ENCODE assay signal across 16 cellular contexts in genomic region chr3:78908236-78908635, GRCh38.
DNase-seq lines count a peak whose midpoint lies in the region; ATAC-seq and TF ChIP-seq lines count a peak whose summit lies in the region.
"Had no signal": no experiment of that assay in that cellular context is flagged by ENCODE, and none has a peak within 500 bp of the region (broad histone marks: within the 10 kb centered on the region; RNA-seq: fewer than 3 reads in every experiment).

No MANE protein-coding gene starts in this region.

- TF ChIP-seq CTCF in fibroblast of mammary gland (conservative IDR thresholded peaks at IDR 0.05; ENCODE audit: control insufficient read depth, insufficient read depth, low read depth, low read length) = no peak
- no peak for TF ChIP-seq CTCF in smooth muscle cell (IDR thresholded peaks at IDR 0.05; ENCODE audit: borderline replicate concordance, insufficient read depth, poor library complexity, severe bottlenecking)
- TF ChIP-seq CTCF in gastrocnemius medialis (IDR thresholded peaks at IDR 0.05 in 4 of 5, conservative IDR thresholded peaks at IDR 0.05 in 1 of 5) = no peak

- H3K9me3 ChIP-seq in smooth muscle cell (replicated peaks; ENCODE audit: low read depth) (no peaks in the 10 kb centered on the region), gastrocnemius medialis (no peaks in the 10 kb centered on the region)
- H3K9me3 ChIP-seq: BLaER1, Peyer's patch had no signal

- 76% methylated on average over 3 of the region's 3 CpGs for WGBS in smooth muscle cell (ENCODE audit: low lambda C conversion rate)

- peak; percentile 42 for DNase-seq in HCEC 1CT
- DNase-seq in fibroblast of mammary gland (ENCODE audit: low read depth) = peak; percentile 43
- no peak for DNase-seq in smooth muscle cell (lab: John Stamatoyannopoulos, UW; ENCODE audit: unreplicated experiment)
- DNase-seq in activated naive CD4-positive, alpha-beta T cell treated with anti-CD3 and anti-CD28 coated beads for 36 hours = no peak
- no peak for DNase-seq in activated naive CD4-positive, alpha-beta T cell (lab: John Stamatoyannopoulos, UW)
- no peak for DNase-seq in gastrocnemius medialis
- DNase-seq: CD8-positive, alpha-beta T cell; GDM1; NCI-H1048; NCI-H1436 treated with DMSO at 0.1 percent for 48 hours; NCI-H510A treated with DMSO at 0.1 percent for 48 hours; Peyer's patch; Right ventricle myocardium superior had no signal

- no peak for TF ChIP-seq POLR2A in gastrocnemius medialis (IDR thresholded peaks at IDR 0.05)

- H3K4me2 ChIP-seq in smooth muscle cell = no peak overlapping the region
- H3K4me2 ChIP-seq: BLaER1 had no signal

- H4K20me1 ChIP-seq in smooth muscle cell (ENCODE audit: low read depth) = peaks cover 17% of the 10 kb centered on the region

- H3K27ac ChIP-seq in smooth muscle cell (ENCODE audit: low read depth) (peak overlapping the region; percentile 14), gastrocnemius medialis (no peak overlapping the region)
- H3K27ac ChIP-seq: BLaER1, Peyer's patch, SK-N-MC had no signal

- CTCF ChIA-PET in activated naive CD4-positive, alpha-beta T cell treated with anti-CD3 and anti-CD28 coated beads for 36 hours (lab: Charles Lee) = interaction anchor here (0.6 kb wide), 1 partner anchor 305 kb away, joined by 4 read pairs; no protein-coding TSS in a partner anchor

- H3F3A ChIP-seq in smooth muscle cell (ENCODE audit: low read depth) = no peaks in the 10 kb centered on the region

- no peak overlapping the region for H3K4me3 ChIP-seq in fibroblast of mammary gland (ENCODE audit: control insufficient read depth, low read depth, low read length)
- H3K4me3 ChIP-seq in smooth muscle cell = no peak overlapping the region
- H3K4me3 ChIP-seq in gastrocnemius medialis = no peak overlapping the region
- H3K4me3 ChIP-seq: BLaER1, Peyer's patch, SK-N-MC had no signal

- ATAC-seq in SK-N-SH treated with all-trans-retinoic acid at 6 μM for 48 hours (peak; percentile 82), gastrocnemius medialis (no peak)
- ATAC-seq: CD8-positive, alpha-beta T cell had no signal

- in situ Hi-C loops in gastrocnemius medialis (cut with MboI; ENCODE audit: low sequenced_read_pairs in 4 of 4) = no loop called here

- H3K36me3 ChIP-seq in smooth muscle cell (ENCODE audit: low read depth) (peaks cover 3% of the 10 kb centered on the region), gastrocnemius medialis (no peaks in the 10 kb centered on the region)
- H3K36me3 ChIP-seq: Peyer's patch had no signal

- H3K4me3 Mint-ChIP-seq in activated naive CD4-positive, alpha-beta T cell treated with anti-CD3 and anti-CD28 coated beads for 36 hours = no peak overlapping the region
- H3K4me3 Mint-ChIP-seq: CD8-positive, alpha-beta T cell had no signal

- no peaks in the 10 kb centered on the region for H3K36me3 Mint-ChIP-seq in activated naive CD4-positive, alpha-beta T cell treated with anti-CD3 and anti-CD28 coated beads for 36 hours (ENCODE audit: low read depth)
- H3K36me3 Mint-ChIP-seq: CD8-positive, alpha-beta T cell had no signal

- peaks cover 54% of the 10 kb centered on the region for H3K79me2 ChIP-seq in smooth muscle cell (ENCODE audit: low read depth)

- intact Hi-C loops in activated naive CD4-positive, alpha-beta T cell treated with anti-CD3 and anti-CD28 coated beads for 36 hours (cut with micrococcal nuclease) = no loop called here
- intact Hi-C loops in gastrocnemius medialis (cut with DNase I; ENCODE audit: low total_unique reads) = no loop called here

- H3K27me3 ChIP-seq in smooth muscle cell (ENCODE audit: low read depth) (no peaks in the 10 kb centered on the region), gastrocnemius medialis (no peaks in the 10 kb centered on the region)
- H3K27me3 ChIP-seq: BLaER1, Peyer's patch had no signal

- peaks cover 2% of the 10 kb centered on the region for H3K9me3 Mint-ChIP-seq in activated naive CD4-positive, alpha-beta T cell treated with anti-CD3 and anti-CD28 coated beads for 36 hours
- H3K9me3 Mint-ChIP-seq: CD8-positive, alpha-beta T cell had no signal

- no peak overlapping the region for H3K9ac ChIP-seq in smooth muscle cell (ENCODE audit: low read depth)
- H3K9ac ChIP-seq: BLaER1 had no signal

- no peaks in the 10 kb centered on the region for H3K4me1 Mint-ChIP-seq in activated naive CD4-positive, alpha-beta T cell treated with anti-CD3 and anti-CD28 coated beads for 36 hours (ENCODE audit: low read depth)

- H3K27me3 Mint-ChIP-seq in activated naive CD4-positive, alpha-beta T cell treated with anti-CD3 and anti-CD28 coated beads for 36 hours (ENCODE audit: low read depth) = no peaks in the 10 kb centered on the region

- no peak overlapping the region for H3K27ac Mint-ChIP-seq in activated naive CD4-positive, alpha-beta T cell treated with anti-CD3 and anti-CD28 coated beads for 36 hours
- H3K27ac Mint-ChIP-seq: CD8-positive, alpha-beta T cell had no signal

- no peak overlapping the region for H2AFZ ChIP-seq in smooth muscle cell (ENCODE audit: low read depth)

- peaks cover 9% of the 10 kb centered on the region for H3K4me1 ChIP-seq in smooth muscle cell (ENCODE audit: low read depth)
- no peaks in the 10 kb centered on the region for H3K4me1 ChIP-seq in gastrocnemius medialis
- H3K4me1 ChIP-seq: BLaER1, Peyer's patch had no signal

TF ChIP-seq in SK-N-SH treated with all-trans-retinoic acid at 6 μM for 48 hours, 23 proteins besides CTCF, POLR2A, EP300 and RAD21:
- peak; percentile 40; the same call in 1 of the 2 replicates for TF ChIP-seq TOX (CRISPR knock-in tag; IDR thresholded peaks at IDR 0.05; ENCODE audit: borderline replicate concordance)
- TF ChIP-seq ZC3H10 (CRISPR knock-in tag; IDR thresholded peaks at IDR 0.05) = peak; percentile 43; the same call in 1 of the 2 replicates
- TF ChIP-seq ZFP3 (CRISPR knock-in tag; IDR thresholded peaks at IDR 0.05) = no peak
- TF ChIP-seq POU6F1 (CRISPR knock-in tag; IDR thresholded peaks at IDR 0.05; ENCODE audit: borderline replicate concordance, low read depth) = no peak
TF ChIP-seq in SK-N-SH treated with all-trans-retinoic acid at 6 μM for 48 hours: peak in this region for 2.

Comparison
In these comparisons a context has a peak if more than half of its experiments do, and no peak if none do; other contexts are left out.
1. DNase-seq: peak in HCEC 1CT (single experiment) and fibroblast of mammary gland (single experiment); none in smooth muscle cell (single experiment), activated naive CD4-positive, alpha-beta T cell treated with anti-CD3 and anti-CD28 coated beads for 36 hours (single experiment), activated naive CD4-positive, alpha-beta T cell (0 of 4) and gastrocnemius medialis (0 of 2).